Comparison of ENCODE assay signal across 27 cellular contexts in genomic region chr20:57579898-57580447, GRCh38. TPM values are rescaled to one million over a fixed set of nuclear protein-coding genes. Genes with fewer than 3 reads are reported as not detected.
A peak's percentile ranks its signal among the peaks of the same experiment; 100 is the strongest.
DNase-seq lines count a peak whose midpoint lies in the region; ATAC-seq and TF ChIP-seq lines count a peak whose summit lies in the region.
"Had no signal": no experiment of that assay in that cellular context is flagged by ENCODE, and none has a peak within 500 bp of the region (broad histone marks: within the 10 kb centered on the region; RNA-seq: fewer than 3 reads in every experiment).

No MANE protein-coding gene starts in this region.

- intact Hi-C loops in right cardiac atrium (cut with DNase I): no loop called here

- peak overlapping the region; percentile 49 for H3K27ac Mint-ChIP-seq in progenitor cell of endocrine pancreas
- no peak overlapping the region for H3K27ac Mint-ChIP-seq in naive thymus-derived CD8-positive, alpha-beta T cell
- H3K27ac Mint-ChIP-seq: memory B cell; T-helper 1 cell treated with Interleukin-12 subunit alpha and Interleukin-12 subunit beta and Interleukin-4 antibody, amounts not matched to agents 30 μg/mL and 1 μg/mL, for 36 hours had no signal

- H3K4me1 ChIP-seq in GM23248 (ENCODE audit: insufficient read depth): no peaks in the 10 kb centered on the region
- no peaks in the 10 kb centered on the region for H3K4me1 ChIP-seq in right cardiac atrium (ENCODE audit: control insufficient read depth, insufficient read depth, low read length)
- H3K4me1 ChIP-seq: BLaER1 had no signal

- DNase-seq in GM23248 (peak; percentile 30), RWPE1 (ENCODE audit: low spot score) (peak; percentile 36), kidney glomerular epithelial cell (lab: John Stamatoyannopoulos, UW) (peak; percentile 8), progenitor cell of endocrine pancreas (ENCODE audit: low spot score, unreplicated experiment) (no peak), NCI-H1105 treated with DMSO at 0.1 percent for 48 hours (lab: John Stamatoyannopoulos, UW) (no peak), right cardiac atrium (no peak)
- DNase-seq in naive thymus-derived CD8-positive, alpha-beta T cell: no peak
- DNase-seq: activated CD8-positive, alpha-beta memory T cell treated with anti-CD3 and anti-CD28 coated beads, Interleukin-2, amount 50 U/mL, for 4 hours; activated effector memory CD4-positive, alpha-beta T cell treated with anti-CD3 and anti-CD28 coated beads, Interleukin-2, amount 50 U/mL, for 16 hours; dermis blood vessel endothelial cell; foreskin melanocyte; naive B cell; NCI-H1436; NCI-H2171 treated with DMSO at 0.1 percent for 48 hours; PC-3; SJCRH30; stimulated activated CD4-positive, alpha-beta T cell treated with anti-CD3 and anti-CD28 coated beads, Interleukin-12 subunit alpha, Interleukin-12 subunit beta, amount 100 ng/mL, for 4 hours had no signal

- TF ChIP-seq CTCF in RWPE1 (conservative IDR thresholded peaks at IDR 0.05; ENCODE audit: low read depth) (no peak), progenitor cell of endocrine pancreas (IDR thresholded peaks at IDR 0.05; ENCODE audit: unreplicated experiment) (no peak)

- CTCF ChIA-PET in RWPE1 (lab: Yijun Ruan, JAX): interaction anchor here (0.5 kb wide), 1 partner anchor 1208 kb away, joined by 3 read pairs; no protein-coding TSS in a partner anchor

- H3K4me2 ChIP-seq in GM23248 (ENCODE audit: unreplicated experiment): no peak overlapping the region
- H3K4me2 ChIP-seq: BLaER1 had no signal

- peaks cover 12% of the 10 kb centered on the region for H3K4me1 Mint-ChIP-seq in progenitor cell of endocrine pancreas (ENCODE audit: low read depth)
- peaks cover 0 to 2% (median under 1%) of the 10 kb centered on the region in 4 donors for H3K4me1 Mint-ChIP-seq in naive thymus-derived CD8-positive, alpha-beta T cell
- H3K4me1 Mint-ChIP-seq: memory B cell, naive B cell had no signal

- no peak overlapping the region for H3K4me3 Mint-ChIP-seq in progenitor cell of endocrine pancreas (ENCODE audit: low read depth)
- H3K4me3 Mint-ChIP-seq in naive thymus-derived CD8-positive, alpha-beta T cell: no peak overlapping the region
- H3K4me3 Mint-ChIP-seq: memory B cell; naive B cell; T-helper 1 cell treated with Interleukin-12 subunit alpha and Interleukin-12 subunit beta and Interleukin-4 antibody, amounts not matched to agents 30 μg/mL and 1 μg/mL, for 36 hours had no signal

- 5% methylated on average over 21 of the region's 21 CpGs for WGBS in GM23248 (ENCODE audit: low coverage in 1 of 2, low lambda C conversion rate in 2 of 2, missing lambda C conversion rate in 2 of 2), 2 experiments
- WGBS in right cardiac atrium: 39% methylated on average over 21 of the region's 21 CpGs

- H3K9me3 ChIP-seq in GM23248 (ENCODE audit: low read depth) (no peaks in the 10 kb centered on the region), right cardiac atrium (ENCODE audit: control insufficient read depth, low read length) (no peaks in the 10 kb centered on the region)
- H3K9me3 ChIP-seq: BLaER1, SJCRH30 had no signal

- H3K4me3 ChIP-seq in GM23248: no peak overlapping the region
- no peak overlapping the region for H3K4me3 ChIP-seq in right cardiac atrium (ENCODE audit: low read length)
- H3K4me3 ChIP-seq: BLaER1, cardiac muscle cell, SJCRH30 had no signal

- no peak overlapping the region for H3K27ac ChIP-seq in GM23248
- no peak overlapping the region for H3K27ac ChIP-seq in RWPE1
- no peak overlapping the region for H3K27ac ChIP-seq in right cardiac atrium (ENCODE audit: low read length)
- H3K27ac ChIP-seq: BLaER1, cardiac muscle cell, epithelial cell of prostate, SJCRH30 had no signal

- H3K36me3 ChIP-seq in GM23248 (ENCODE audit: low read depth): no peaks in the 10 kb centered on the region
- H3K36me3 ChIP-seq: BLaER1, cardiac muscle cell, SJCRH30 had no signal

- H3K79me2 ChIP-seq in GM23248 (ENCODE audit: insufficient read depth): no peaks in the 10 kb centered on the region

- H3K9me2 ChIP-seq in GM23248 (ENCODE audit: insufficient read depth): no peaks in the 10 kb centered on the region

- POLR2A ChIA-PET in RWPE1 (lab: Yijun Ruan, JAX; ENCODE audit: low non-redundant PET): no interaction called here
- POLR2A ChIA-PET in naive thymus-derived CD8-positive, alpha-beta T cell (lab: Charles Lee): no interaction called here

- peaks cover 26% of the 10 kb centered on the region for H3K27me3 Mint-ChIP-seq in progenitor cell of endocrine pancreas
- H3K27me3 Mint-ChIP-seq in naive thymus-derived CD8-positive, alpha-beta T cell: peaks cover 23 to 65% (median 49%) of the 10 kb centered on the region in 5 donors

- no peak for ATAC-seq in HG02610 (IDR thresholded peaks at IDR 0.05; ENCODE audit: unreplicated experiment)
- no peak for ATAC-seq in naive thymus-derived CD8-positive, alpha-beta T cell
- ATAC-seq in right cardiac atrium: no peak
- ATAC-seq: HCT116, PC-3 had no signal

- no peaks in the 10 kb centered on the region for H3K36me3 Mint-ChIP-seq in progenitor cell of endocrine pancreas (ENCODE audit: insufficient read depth)
- no peaks in the 10 kb centered on the region for H3K36me3 Mint-ChIP-seq in naive thymus-derived CD8-positive, alpha-beta T cell
- H3K36me3 Mint-ChIP-seq: memory B cell, naive B cell had no signal

- H4K20me1 ChIP-seq in GM23248 (ENCODE audit: insufficient read depth): no peaks in the 10 kb centered on the region
- H4K20me1 ChIP-seq: BLaER1 had no signal

- no peaks in the 10 kb centered on the region for H3F3A ChIP-seq in GM23248 (ENCODE audit: insufficient read depth)

- no peaks in the 10 kb centered on the region for H3K9me3 Mint-ChIP-seq in progenitor cell of endocrine pancreas (ENCODE audit: low read depth)
- H3K9me3 Mint-ChIP-seq in naive thymus-derived CD8-positive, alpha-beta T cell: peaks cover 0 to 2% (median 0%) of the 10 kb centered on the region in 9 donors
- H3K9me3 Mint-ChIP-seq: memory B cell; T-helper 1 cell treated with Interleukin-12 subunit alpha and Interleukin-12 subunit beta and Interleukin-4 antibody, amounts not matched to agents 30 μg/mL and 1 μg/mL, for 36 hours had no signal

- peaks cover 82% of the 10 kb centered on the region for H3K27me3 ChIP-seq in GM23248 (replicated peaks; ENCODE audit: insufficient read depth)
- H3K27me3 ChIP-seq in right cardiac atrium (ENCODE audit: control insufficient read depth, insufficient read depth): no peaks in the 10 kb centered on the region
- H3K27me3 ChIP-seq: cardiac muscle cell had no signal

- no peak overlapping the region for H3K9ac ChIP-seq in GM23248
- H3K9ac ChIP-seq: BLaER1 had no signal

- H2AFZ ChIP-seq in GM23248: no peak overlapping the region

- in situ Hi-C loops in GM23248 (cut with MboI): loop anchor here (10.0 kb wide), 1 partner anchor 215 kb away; no protein-coding TSS in a partner anchor

RNA-seq across cellular contexts. Expression of gene PCK1, which starts 19.1 kb away (rescaled TPM):
- not detected in 2 replicates for total RNA-seq in GM23248 (2014; rRNA removed; shearing (Covaris generic))
- not detected in 2 replicates for polyA plus RNA-seq in GM23248 (2016; fragmentation: Nextera tagmentation; extraction: Ambion mirVana)
- total RNA-seq in progenitor cell of endocrine pancreas: not detected in 2 replicates
- total RNA-seq in naive thymus-derived CD8-positive, alpha-beta T cell: not detected
- not detected for polyA plus RNA-seq in naive thymus-derived CD8-positive, alpha-beta T cell
- total RNA-seq in right cardiac atrium: 1 to 10 TPM in 1 of 4 donors, under 1 TPM in 3; 0.25 to 4.1 (median 0.61) TPM
- polyA plus RNA-seq in right cardiac atrium: 1.0 TPM
- total RNA-seq: A673, dermis blood vessel endothelial cell, PC-3, SJCRH30 had no signal
- polyA plus RNA-seq: cardiac muscle cell, keratinocyte had no signal

RNA-seq across cellular contexts. Expression of gene ZBP1, which starts 40.3 kb away (rescaled TPM):
- total RNA-seq in GM23248 (2014; rRNA removed; shearing (Covaris generic)): not detected in 2 replicates
- not detected in 2 replicates for polyA plus RNA-seq in GM23248 (2016; fragmentation: Nextera tagmentation; extraction: Ambion mirVana)
- total RNA-seq in progenitor cell of endocrine pancreas: not detected in 2 replicates
- total RNA-seq in naive thymus-derived CD8-positive, alpha-beta T cell: 10 to 100 TPM; 10.2 to 10.5 TPM
- polyA plus RNA-seq in naive thymus-derived CD8-positive, alpha-beta T cell: 10 to 100 TPM in 1 of 3 donors, 1 to 10 TPM in 2; 6.2 to 10.9 (median 6.4) TPM
- total RNA-seq in right cardiac atrium: under 1 TPM in 2 of 4 donors, not detected in 2; 0.23 to 0.38 TPM
- polyA plus RNA-seq in right cardiac atrium: 0.16 TPM
- total RNA-seq: A673, cardiac muscle cell, dermis blood vessel endothelial cell, PC-3, urinary bladder had no signal
- polyA plus RNA-seq: cardiac muscle cell had no signal

RNA-seq across cellular contexts. Expression of gene CTCFL, which starts 55.0 kb away (rescaled TPM):
- total RNA-seq in GM23248 (2014; rRNA removed; shearing (Covaris generic)): not detected in 2 replicates
- polyA plus RNA-seq in GM23248 (2016; fragmentation: Nextera tagmentation; extraction: Ambion mirVana) (not detected in 2 replicates), right cardiac atrium (not detected)
- total RNA-seq in progenitor cell of endocrine pancreas (not detected in 2 replicates), right cardiac atrium (not detected)
- not detected for total RNA-seq in naive thymus-derived CD8-positive, alpha-beta T cell
- not detected for polyA plus RNA-seq in naive thymus-derived CD8-positive, alpha-beta T cell
- total RNA-seq: dermis blood vessel endothelial cell, PC-3, urinary bladder had no signal
- polyA plus RNA-seq: cardiac muscle cell, keratinocyte, urinary bladder had no signal

Comparison
In these comparisons a context has a peak if more than half of its experiments do, and no peak if none do; other contexts are left out.
1. DNase-seq: peak in GM23248 (single experiment), RWPE1 (single experiment) and kidney glomerular epithelial cell (single experiment); none in progenitor cell of endocrine pancreas (single experiment), NCI-H1105 treated with DMSO at 0.1 percent for 48 hours (single experiment), naive thymus-derived CD8-positive, alpha-beta T cell (0 of 10) and right cardiac atrium (0 of 3).
2. RNA of gene ZBP1, which starts 40.3 kb away (total RNA-seq): 10.2 to 10.5 TPM in naive thymus-derived CD8-positive, alpha-beta T cell; 0.23 to 0.38 TPM in right cardiac atrium, not detected in GM23248 and not detected in progenitor cell of endocrine pancreas; every median in the first group is over 4 times any median in the second.